In genomic region chr1:223712856-223713494, GRCh38 we compare ENCODE assay signal across 8 cellular contexts. TPM values are rescaled to one million over a fixed set of nuclear protein-coding genes. Genes with fewer than 3 reads are reported as not detected.
DNase-seq lines count a peak whose midpoint lies in the region; ATAC-seq and TF ChIP-seq lines count a peak whose summit lies in the region.

No MANE protein-coding gene starts in this region.

- TF ChIP-seq POLR2A in breast epithelium (IDR thresholded peaks at IDR 0.05), result no peak

- peak; percentile 32 for ATAC-seq in GM19025 (IDR thresholded peaks at IDR 0.05; ENCODE audit: low read depth, unreplicated experiment)
- peak; percentile 31 for ATAC-seq in HG02885 (IDR thresholded peaks at IDR 0.05; ENCODE audit: poor library complexity, unreplicated experiment)
- ATAC-seq in T-cell (replicated peaks in 1 of 4), result peak; percentile 39 to 60 (median 46)
- peak; percentile 61 for ATAC-seq in left colon

- H3K27me3 Mint-ChIP-seq in T-cell, result no peaks in the 10 kb centered on the region

- intact Hi-C loops in breast epithelium (cut with DNase I; ENCODE audit: low total_unique reads), result no loop called here
- intact Hi-C loops in left colon (cut with DNase I, micrococcal nuclease), result loop anchor here (5.0 kb wide), 1 partner anchor 34 kb away; no protein-coding TSS in a partner anchor

- peak overlapping the region; percentile 54 to 99 (median 84) for H3K4me3 ChIP-seq in breast epithelium

- H3K27me3 ChIP-seq in breast epithelium, result no peaks in the 10 kb centered on the region

- H3K36me3 ChIP-seq in breast epithelium, result no peaks in the 10 kb centered on the region

- no peaks in the 10 kb centered on the region for H3K9me3 Mint-ChIP-seq in T-cell

- peak overlapping the region; percentile 94 to 98 for H3K27ac ChIP-seq in breast epithelium

- DNase-seq in T-cell (peak in 25 of 34 experiments; percentile 4 to 48 (median 26)), breast epithelium (ENCODE audit: low spot score in 2 of 2) (peak in 1 of 2 donors; percentile 39), left colon (peak in 1 of 2 donors; percentile 63), H4 (ENCODE audit: low spot score) (no peak), NCI-H1105 treated with DMSO at 0.1 percent for 48 hours (lab: John Stamatoyannopoulos, UW) (no peak)
- peak; percentile 15 to 30 (median 21) for DNase-seq in stimulated activated CD4-positive, alpha-beta T cell treated with anti-CD3 and anti-CD28 coated beads, TNF-alpha, amount 100 ng/mL, for 4 hours (ENCODE audit: low read depth in 3 of 3)

- no peak for TF ChIP-seq CTCF in breast epithelium (IDR thresholded peaks at IDR 0.05)

- POLR2A ChIA-PET in T-cell (lab: Charles Lee), result interaction anchor here in 1 of 2 donors (0.6 kb wide), 1 partner anchor 53 kb away, joined by 3 read pairs; no protein-coding TSS in a partner anchor

- peaks cover 65 to 77% (median 72%) of the 10 kb centered on the region in 3 donors for H3K4me1 Mint-ChIP-seq in T-cell

- H3K4me1 ChIP-seq in breast epithelium, result peaks cover 0 to 18% of the 10 kb centered on the region in 2 donors

- H3K36me3 Mint-ChIP-seq in T-cell, result peaks cover 5% of the 10 kb centered on the region

- peak overlapping the region; percentile 95 to 97 for H3K27ac Mint-ChIP-seq in T-cell

- H3K9me3 ChIP-seq in breast epithelium, result no peaks in the 10 kb centered on the region

- CTCF ChIA-PET in T-cell (lab: Charles Lee), result interaction anchor here in 1 of 2 donors (0.8 kb wide), 1 partner anchor 36 kb away, joined by 3 read pairs; no protein-coding TSS in a partner anchor

- H3K4me3 Mint-ChIP-seq in T-cell, result peak overlapping the region; percentile 83 to 96 (median 85)

RNA-seq across cellular contexts. Expression of gene CAPN2, which starts 0.6 kb away (rescaled TPM):
- 100 to 1,000 TPM; 146 to 206 (median 169) TPM for total RNA-seq in T-cell
- 100 to 1,000 TPM; 162 to 192 (median 164) TPM for total RNA-seq in breast epithelium
- 100 to 1,000 TPM; 301 to 355 TPM for total RNA-seq in left colon
- total RNA-seq in H4 (2014; rRNA removed; shearing (Covaris generic)), result 43.4 and 47.9 TPM in 2 replicates

RNA-seq across cellular contexts. Expression of gene CAPN8, which starts 47.5 kb away (rescaled TPM):
- under 1 TPM; 0.38 to 0.99 (median 0.56) TPM for total RNA-seq in T-cell
- 10 to 100 TPM in 2 of 3 donors, under 1 TPM in 1; 0.32 to 83.9 (median 41.3) TPM for total RNA-seq in breast epithelium
- total RNA-seq in left colon, result 100 to 1,000 TPM in 1 of 2 donors, 10 to 100 TPM in 1; 87.8 to 118 TPM
- total RNA-seq in H4 (2014; rRNA removed; shearing (Covaris generic)), result not detected in 2 replicates

Comparison
In these comparisons a context has a peak if more than half of its experiments do, and no peak if none do; other contexts are left out.
1. DNase-seq: peak in T-cell (25 of 34) and stimulated activated CD4-positive, alpha-beta T cell treated with anti-CD3 and anti-CD28 coated beads, TNF-alpha, amount 100 ng/mL, for 4 hours (3 of 3); none in H4 (single experiment) and NCI-H1105 treated with DMSO at 0.1 percent for 48 hours (single experiment).
2. Peak in every context shown above with its lines, with median percentiles within 50 percentile points of each other: ATAC-seq.